ENCODE assay signal across 10 cellular contexts in the genomic region with DNA sequence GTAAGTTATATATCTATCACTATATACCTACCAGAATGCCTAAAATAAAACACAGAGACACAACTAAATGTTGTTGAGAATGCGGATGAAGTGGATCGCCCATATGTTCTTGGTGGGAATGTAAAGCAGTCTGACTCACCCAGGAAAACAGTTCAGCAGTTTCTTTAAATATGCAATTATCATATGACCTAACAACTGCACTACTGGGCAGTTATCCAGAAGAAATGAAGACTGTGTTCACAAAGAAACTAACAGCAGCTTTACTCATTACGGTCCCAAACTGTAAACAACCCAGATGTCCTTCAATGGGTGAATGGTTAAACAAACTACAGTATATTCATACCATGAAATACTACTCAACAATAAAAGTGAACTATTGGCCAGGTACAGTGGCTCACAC. TPM values are rescaled to one million over a fixed set of nuclear protein-coding genes. Genes with fewer than 3 reads are reported as not detected.
DNase-seq lines count a peak whose midpoint lies in the region; ATAC-seq and TF ChIP-seq lines count a peak whose summit lies in the region.
"Had no signal": no experiment of that assay in that cellular context is flagged by ENCODE, and none has a peak within 500 bp of the region (broad histone marks: within the 10 kb centered on the region; RNA-seq: fewer than 3 reads in every experiment).

No MANE protein-coding gene starts in this region.

- H3K27ac ChIP-seq in CD4-positive, CD25-positive, alpha-beta regulatory T cell (ENCODE audit: insufficient read depth, low read length, poor library complexity, severe bottlenecking): peak overlapping the region; percentile 97
- H3K27ac ChIP-seq in lower lobe of right lung (peak overlapping the region; percentile 13), coronary artery (peak overlapping the region in 1 of 2 donors; percentile 7)
- H3K27ac ChIP-seq: upper lobe of right lung had no signal

- no peaks in the 10 kb centered on the region for H3K27me3 ChIP-seq in CD4-positive, CD25-positive, alpha-beta regulatory T cell (ENCODE audit: control insufficient read depth, insufficient read depth, low read length)
- H3K27me3 ChIP-seq in lower lobe of right lung (ENCODE audit: low read depth): no peaks in the 10 kb centered on the region
- H3K27me3 ChIP-seq: upper lobe of right lung had no signal

- no peaks in the 10 kb centered on the region for H3K27me3 Mint-ChIP-seq in CD4-positive, CD25-positive, alpha-beta regulatory T cell

- peaks cover 9% of the 10 kb centered on the region for H3K36me3 Mint-ChIP-seq in CD4-positive, CD25-positive, alpha-beta regulatory T cell

- peaks cover 0 to 1% (median 0%) of the 10 kb centered on the region in 7 donors for H3K9me3 Mint-ChIP-seq in CD4-positive, CD25-positive, alpha-beta regulatory T cell

- intact Hi-C loops in lower lobe of right lung (cut with DNase I): no loop called here

- H3K4me3 ChIP-seq in CD4-positive, CD25-positive, alpha-beta regulatory T cell (ENCODE audit: low read depth, low read length): no peak overlapping the region
- no peak overlapping the region for H3K4me3 ChIP-seq in lower lobe of right lung
- no peak overlapping the region for H3K4me3 ChIP-seq in coronary artery
- H3K4me3 ChIP-seq: upper lobe of right lung had no signal

- H3K4me1 Mint-ChIP-seq in CD4-positive, CD25-positive, alpha-beta regulatory T cell: peaks cover 46 to 80% (median 53%) of the 10 kb centered on the region in 4 donors

- peak overlapping the region; percentile 10 to 83 (median 62) for H3K27ac Mint-ChIP-seq in CD4-positive, CD25-positive, alpha-beta regulatory T cell

- ATAC-seq in CD4-positive, CD25-positive, alpha-beta regulatory T cell (ENCODE audit: low read depth in 2 of 2): no peak
- ATAC-seq in lower lobe of right lung: no peak
- ATAC-seq in GM21737 (IDR thresholded peaks at IDR 0.05; ENCODE audit: unreplicated experiment): no peak
- ATAC-seq in GM21515 (IDR thresholded peaks at IDR 0.05; ENCODE audit: unreplicated experiment): no peak
- ATAC-seq: upper lobe of right lung had no signal

- peaks cover 55% of the 10 kb centered on the region for H3K4me1 ChIP-seq in CD4-positive, CD25-positive, alpha-beta regulatory T cell (ENCODE audit: control insufficient read depth, insufficient read depth, low read length, poor library complexity, severe bottlenecking)
- no peaks in the 10 kb centered on the region for H3K4me1 ChIP-seq in lower lobe of right lung
- H3K4me1 ChIP-seq: upper lobe of right lung had no signal

- peaks cover 8% of the 10 kb centered on the region for H3K36me3 ChIP-seq in CD4-positive, CD25-positive, alpha-beta regulatory T cell (ENCODE audit: control insufficient read depth, insufficient read depth, low read length)
- H3K36me3 ChIP-seq in lower lobe of right lung: peaks cover 20% of the 10 kb centered on the region

- no peaks in the 10 kb centered on the region for H3K9me3 ChIP-seq in CD4-positive, CD25-positive, alpha-beta regulatory T cell (ENCODE audit: control insufficient read depth in 2 of 2, low read length in 2 of 2)
- no peaks in the 10 kb centered on the region for H3K9me3 ChIP-seq in lower lobe of right lung
- H3K9me3 ChIP-seq: upper lobe of right lung had no signal

- DNase-seq in CD4-positive, CD25-positive, alpha-beta regulatory T cell: no peak
- DNase-seq in HT1080 (ENCODE audit: low read depth) (peak; percentile 73), astrocyte of the hippocampus (ENCODE audit: low read depth, low spot score) (peak; percentile 67), lower lobe of right lung (no peak), coronary artery (ENCODE audit: low spot score) (no peak), AML-193 (lab: John Stamatoyannopoulos, UW) (no peak)
- DNase-seq: Karpas-422, upper lobe of right lung had no signal

- peak overlapping the region in 2 of 4 donors; percentile 6 to 28 for H3K4me3 Mint-ChIP-seq in CD4-positive, CD25-positive, alpha-beta regulatory T cell

- no peak for TF ChIP-seq CTCF in lower lobe of right lung (IDR thresholded peaks at IDR 0.05)
- no peak for TF ChIP-seq CTCF in coronary artery (IDR thresholded peaks at IDR 0.05)

RNA-seq across cellular contexts. Expression of gene ZC3H12D, which starts 14.3 kb away (rescaled TPM):
- 251 TPM for total RNA-seq in CD4-positive, CD25-positive, alpha-beta regulatory T cell
- polyA plus RNA-seq in CD4-positive, CD25-positive, alpha-beta regulatory T cell: 10 to 100 TPM in 1 of 4 donors, 1 to 10 TPM in 3; 7.1 to 10.3 (median 8.7) TPM
- total RNA-seq in HT1080 (2014; rRNA removed; shearing (Covaris generic)): 0.07 and 0.16 TPM in 2 replicates
- 0.02 TPM in 2 replicates for polyA plus RNA-seq in HT1080 (2015; cell fraction: cytosol; rRNA removed)
- polyA plus RNA-seq in HT1080 (2015; cell fraction: nucleus; rRNA removed): 0.02 and 0.09 TPM in 2 replicates
- 2.6 TPM for total RNA-seq in lower lobe of right lung

RNA-seq across cellular contexts. Expression of gene PPIL4, which starts 46.8 kb away (rescaled TPM):
- 40.8 TPM for total RNA-seq in CD4-positive, CD25-positive, alpha-beta regulatory T cell
- polyA plus RNA-seq in CD4-positive, CD25-positive, alpha-beta regulatory T cell: 10 to 100 TPM; 10.0 to 13.3 (median 12.0) TPM
- total RNA-seq in HT1080 (2014; rRNA removed; shearing (Covaris generic)): 15.1 and 16.9 TPM in 2 replicates
- polyA plus RNA-seq in HT1080 (2015; cell fraction: cytosol; rRNA removed): 17.0 and 24.0 TPM in 2 replicates
- polyA plus RNA-seq in HT1080 (2015; cell fraction: nucleus; rRNA removed): 30.1 and 32.7 TPM in 2 replicates
- 28.9 TPM for total RNA-seq in lower lobe of right lung

Comparison
In these comparisons a context has a peak if more than half of its experiments do, and no peak if none do; other contexts are left out.
1. DNase-seq: peak in HT1080 (single experiment) and astrocyte of the hippocampus (single experiment); none in CD4-positive, CD25-positive, alpha-beta regulatory T cell (0 of 3), lower lobe of right lung (single experiment), coronary artery (single experiment) and AML-193 (0 of 2).
2. RNA of gene ZC3H12D, which starts 14.3 kb away (total RNA-seq): 251 TPM in CD4-positive, CD25-positive, alpha-beta regulatory T cell (single experiment); 2.6 TPM in lower lobe of right lung (single experiment) and 0.07 to 0.16 TPM in HT1080; every median in the first group is over 10 times any median in the second.